ENCODE assay signal across 9 cellular contexts in the genomic region with DNA sequence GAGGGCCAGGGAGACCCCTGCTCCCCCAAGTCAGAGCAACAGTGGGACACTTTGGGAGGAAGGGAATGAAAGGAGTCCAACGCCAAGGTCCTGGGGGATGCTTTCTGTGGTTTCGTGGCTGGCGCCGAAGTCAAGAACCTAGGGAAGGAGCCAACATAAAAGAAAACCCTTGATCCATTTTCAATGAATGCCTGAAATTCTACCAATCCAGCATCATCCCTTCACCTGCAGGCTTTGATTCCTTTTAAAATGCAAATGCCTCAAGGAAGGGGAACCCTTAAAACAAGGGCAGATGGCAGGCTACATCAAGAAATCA.
DNase-seq lines count a peak whose midpoint lies in the region; ATAC-seq and TF ChIP-seq lines count a peak whose summit lies in the region.
"Had no signal": no experiment of that assay in that cellular context is flagged by ENCODE, and none has a peak within 500 bp of the region (broad histone marks: within the 10 kb centered on the region; RNA-seq: fewer than 3 reads in every experiment).

No MANE protein-coding gene starts in this region.

- TF ChIP-seq CTCF in Calu3 (IDR thresholded peaks at IDR 0.05; ENCODE audit: unreplicated experiment) (no peak), OCI-LY3 (IDR thresholded peaks at IDR 0.05; ENCODE audit: low read depth, low read length) (peak; percentile 50), gastrocnemius medialis (IDR thresholded peaks at IDR 0.05 in 4 of 5, conservative IDR thresholded peaks at IDR 0.05 in 1 of 5) (peak in 4 of 5 experiments; percentile 3 to 31 (median 10)), foreskin keratinocyte (conservative IDR thresholded peaks at IDR 0.05) (no peak)

- no peaks in the 10 kb centered on the region for H3K27me3 Mint-ChIP-seq in Calu3 (ENCODE audit: unreplicated experiment)

- H3K9me3 Mint-ChIP-seq in Calu3 (ENCODE audit: low read depth, unreplicated experiment), result no peaks in the 10 kb centered on the region

- intact Hi-C loops in Calu3 (cut with micrococcal nuclease; ENCODE audit: unreplicated experiment) (loop anchor here (1.0 to 2.0 kb wide), 2 partner anchors 99 to 219 kb away; no protein-coding TSS in a partner anchor), gastrocnemius medialis (cut with DNase I; ENCODE audit: low total_unique reads) (loop anchor here (1.0 to 5.0 kb wide), 4 partner anchors 219 to 533 kb away; no protein-coding TSS in a partner anchor)

- H3K4me1 ChIP-seq in OCI-LY3 (ENCODE audit: low read length) (peaks cover 47% of the 10 kb centered on the region), esophagus (ENCODE audit: control insufficient read depth in 2 of 2, insufficient read depth in 2 of 2, low read length in 1 of 2) (no peaks in the 10 kb centered on the region), gastrocnemius medialis (peaks cover 5 to 18% of the 10 kb centered on the region in 2 donors), foreskin keratinocyte (peaks cover 11% of the 10 kb centered on the region)

- no peaks in the 10 kb centered on the region for H4K20me1 ChIP-seq in OCI-LY3 (ENCODE audit: insufficient read depth, low read length)

- peak overlapping the region; percentile 33 for H3K9ac ChIP-seq in OCI-LY3 (ENCODE audit: low read length)

- H3K79me2 ChIP-seq in OCI-LY3 (ENCODE audit: low read length), result no peaks in the 10 kb centered on the region

- 2 to 21% methylated on average over 4 of the region's 4 CpGs for WGBS in esophagus, 2 donors

- ATAC-seq in gastrocnemius medialis (no peak), foreskin keratinocyte (no peak), GM19328 (IDR thresholded peaks at IDR 0.05; ENCODE audit: unreplicated experiment) (no peak)

- CTCF ChIA-PET in Calu3 (lab: Charles Lee), result no interaction called here

- H3K4me1 Mint-ChIP-seq in Calu3 (ENCODE audit: low read depth, unreplicated experiment), result peaks cover 10% of the 10 kb centered on the region

- in situ Hi-C loops in gastrocnemius medialis (cut with MboI; ENCODE audit: low sequenced_read_pairs in 4 of 4), result loop anchor here (10.0 to 25.0 kb wide), 6 partner anchors 221 to 528 kb away; partner anchors contain the start of gene AFTPH (in 1 of the 4)

- peak overlapping the region; percentile 91 for H3K4me3 ChIP-seq in OCI-LY3 (ENCODE audit: low read length)
- peak overlapping the region in 1 of 2 donors; percentile 63 for H3K4me3 ChIP-seq in esophagus (ENCODE audit: low read depth in 1 of 2, low read length in 2 of 2)
- peak overlapping the region; percentile 41 to 80 (median 78) for H3K4me3 ChIP-seq in gastrocnemius medialis

- peak overlapping the region; percentile 96 for H3K4me2 ChIP-seq in OCI-LY3 (ENCODE audit: low read length)

- H3K36me3 ChIP-seq in OCI-LY3 (replicated peaks; ENCODE audit: low read depth, low read length) (peaks cover 8% of the 10 kb centered on the region), esophagus (ENCODE audit: control insufficient read depth in 2 of 2, insufficient read depth in 2 of 2, low read length in 1 of 2) (no peaks in the 10 kb centered on the region), gastrocnemius medialis (no peaks in the 10 kb centered on the region)

- peak overlapping the region; percentile 49 for H3K4me3 Mint-ChIP-seq in Calu3 (ENCODE audit: low read depth, unreplicated experiment)
- H3K4me3 Mint-ChIP-seq: T-helper 17 cell had no signal

- no peaks in the 10 kb centered on the region for H3K36me3 Mint-ChIP-seq in Calu3 (ENCODE audit: insufficient read depth, unreplicated experiment)

- H3K27ac ChIP-seq in OCI-LY3 (ENCODE audit: low read length) (no peak overlapping the region), esophagus (ENCODE audit: low read depth in 2 of 2, low read length in 1 of 2) (peak overlapping the region; percentile 50 to 95), gastrocnemius medialis (peak overlapping the region in 1 of 4 donors; percentile 87), foreskin keratinocyte (no peak overlapping the region)

- H3K9me3 ChIP-seq in OCI-LY3 (ENCODE audit: insufficient read depth, low read length) (0 out of 2 replicates have a peak, but pooled peaks cover 5% of the 10 kb centered on the region), esophagus (ENCODE audit: control insufficient read depth in 2 of 2, insufficient read depth in 1 of 2, low read depth in 1 of 2, low read length in 1 of 2) (no peaks in the 10 kb centered on the region), gastrocnemius medialis (no peaks in the 10 kb centered on the region)

- H2AFZ ChIP-seq in OCI-LY3 (ENCODE audit: low read depth, low read length), result peak overlapping the region; percentile 58

- no peak overlapping the region for H3K27ac Mint-ChIP-seq in Calu3 (ENCODE audit: unreplicated experiment)
- H3K27ac Mint-ChIP-seq: T-helper 17 cell had no signal

- no peak for TF ChIP-seq POLR2A in gastrocnemius medialis (IDR thresholded peaks at IDR 0.05)

- H3K27me3 ChIP-seq in OCI-LY3 (ENCODE audit: low read depth, low read length) (peaks cover 18% of the 10 kb centered on the region), esophagus (ENCODE audit: control insufficient read depth in 1 of 2, insufficient read depth in 2 of 2, low read length in 2 of 2) (no peaks in the 10 kb centered on the region), gastrocnemius medialis (no peaks in the 10 kb centered on the region), foreskin keratinocyte (no peaks in the 10 kb centered on the region)

- DNase-seq in Calu3 (no peak), gastrocnemius medialis (no peak), foreskin keratinocyte (no peak), NCI-H226 (no peak), NCI-H524 treated with DMSO at 0.1 percent for 48 hours (lab: John Stamatoyannopoulos, UW) (no peak)

- no TSS peak for BruUV-seq in Calu3 (replicated peaks; lab: Mats Ljungman, UMichigan)

Comparison
In these comparisons a context has a peak if more than half of its experiments do, and no peak if none do; other contexts are left out.
1. CTCF ChIP-seq: peak in OCI-LY3 (single experiment) and gastrocnemius medialis (4 of 5); none in Calu3 (single experiment) and foreskin keratinocyte (single experiment).
2. H3K27ac ChIP-seq: peak in esophagus (2 of 2); none in OCI-LY3 (single experiment) and foreskin keratinocyte (single experiment).